In genomic region chr16:2660014-2660662, GRCh38 we compare ENCODE assay signal across 1 cellular context. TPM values are rescaled to one million over a fixed set of nuclear protein-coding genes. Genes with fewer than 3 reads are reported as not detected.
"Had no signal": no experiment of that assay in that cellular context is flagged by ENCODE, and none has a peak within 500 bp of the region (broad histone marks: within the 10 kb centered on the region; RNA-seq: fewer than 3 reads in every experiment).

No MANE protein-coding gene starts in this region.

RNA-seq across cellular contexts. Expression of gene PRSS27, which starts 59.9 kb away (rescaled TPM):
- total RNA-seq: skeletal muscle tissue had no signal
